Comparison of ENCODE assay signal across 16 cellular contexts in the genomic region with DNA sequence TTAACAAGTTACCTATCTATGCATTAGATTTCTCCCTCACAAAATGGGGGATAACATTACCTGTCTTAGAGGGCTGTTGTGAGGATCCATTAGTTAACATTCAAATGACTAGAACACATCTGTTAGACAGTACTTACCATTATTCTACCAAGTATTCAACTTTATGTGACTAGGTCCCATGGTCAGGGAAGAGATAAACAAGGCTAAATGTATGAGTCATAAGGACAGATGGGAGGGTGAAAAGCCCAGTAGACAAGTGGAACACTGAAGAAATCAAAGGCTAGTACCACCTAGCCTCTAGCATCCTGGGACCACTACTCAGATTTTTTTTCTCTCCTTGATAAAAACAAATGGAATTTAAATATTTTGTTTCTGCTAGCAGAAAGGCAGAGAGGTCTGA. TPM values are rescaled to one million over a fixed set of nuclear protein-coding genes. Genes with fewer than 3 reads are reported as not detected.
DNase-seq lines count a peak whose midpoint lies in the region; ATAC-seq and TF ChIP-seq lines count a peak whose summit lies in the region.
"Had no signal": no experiment of that assay in that cellular context is flagged by ENCODE, and none has a peak within 500 bp of the region (broad histone marks: within the 10 kb centered on the region; RNA-seq: fewer than 3 reads in every experiment).

No MANE protein-coding gene starts in this region.

- no peak overlapping the region for H3K27ac ChIP-seq in CD4-positive, CD25-positive, alpha-beta regulatory T cell (ENCODE audit: insufficient read depth, low read length, poor library complexity, severe bottlenecking)
- no peak overlapping the region for H3K27ac ChIP-seq in mesenchymal stem cell (ENCODE audit: low read length, poor library complexity, severe bottlenecking)
- H3K27ac ChIP-seq in dorsolateral prefrontal cortex = peak overlapping the region in 5 of 59 donors; percentile 1 to 61 (median 9)
- H3K27ac ChIP-seq: gastroesophageal sphincter had no signal

- no peaks in the 10 kb centered on the region for H3K9me3 ChIP-seq in CD4-positive, CD25-positive, alpha-beta regulatory T cell (ENCODE audit: control insufficient read depth in 2 of 2, low read length in 2 of 2)
- H3K9me3 ChIP-seq in mesenchymal stem cell (ENCODE audit: control insufficient read depth, low read length) = no peaks in the 10 kb centered on the region
- H3K9me3 ChIP-seq: gastroesophageal sphincter had no signal

- H3K36me3 ChIP-seq in CD4-positive, CD25-positive, alpha-beta regulatory T cell (ENCODE audit: control insufficient read depth, insufficient read depth, low read length) = peaks cover 54% of the 10 kb centered on the region
- peaks cover 52 to 85% of the 10 kb centered on the region in 2 experiments for H3K36me3 ChIP-seq in mesenchymal stem cell (ENCODE audit: control insufficient read depth in 1 of 2, insufficient read depth in 2 of 2, low read depth in 1 of 2, low read length in 2 of 2)

- H4K8ac ChIP-seq in mesenchymal stem cell (ENCODE audit: low read length) = no peak overlapping the region

- H2AK5ac ChIP-seq in mesenchymal stem cell (ENCODE audit: low read length, severe bottlenecking) = no peak overlapping the region

- H3K18ac ChIP-seq in mesenchymal stem cell (ENCODE audit: low read depth in 1 of 2, low read length in 2 of 2) = no peak overlapping the region

- no peaks in the 10 kb centered on the region for H3K27me3 ChIP-seq in CD4-positive, CD25-positive, alpha-beta regulatory T cell (ENCODE audit: control insufficient read depth, insufficient read depth, low read length)
- no peaks in the 10 kb centered on the region for H3K27me3 ChIP-seq in mesenchymal stem cell (ENCODE audit: control insufficient read depth in 1 of 2, insufficient read depth in 1 of 2, low read length in 2 of 2)
- H3K27me3 ChIP-seq in dorsolateral prefrontal cortex = no peaks in the 10 kb centered on the region
- H3K27me3 ChIP-seq: gastroesophageal sphincter had no signal

- H4K91ac ChIP-seq in mesenchymal stem cell (ENCODE audit: low read length) = no peak overlapping the region

- H3K14ac ChIP-seq in mesenchymal stem cell (ENCODE audit: low read length in 2 of 2) = no peak overlapping the region

- no peak overlapping the region for H2AFZ ChIP-seq in mesenchymal stem cell (ENCODE audit: low read depth, low read length)

- TF ChIP-seq CTCF in choroid plexus epithelial cell (conservative IDR thresholded peaks at IDR 0.05; ENCODE audit: low read depth, low read length) = no peak
- TF ChIP-seq CTCF in dorsolateral prefrontal cortex (IDR thresholded peaks at IDR 0.05 in 54 of 56, conservative IDR thresholded peaks at IDR 0.05 in 2 of 56; ENCODE audit: low read depth in 1 of 56, partially characterized antibody in 56 of 56) = no peak

- no peak overlapping the region for H2BK12ac ChIP-seq in mesenchymal stem cell (ENCODE audit: low read length in 2 of 2)

- no peak overlapping the region for H3K4me3 ChIP-seq in CD4-positive, CD25-positive, alpha-beta regulatory T cell (ENCODE audit: low read depth, low read length)
- H3K4me3 ChIP-seq in choroid plexus epithelial cell (ENCODE audit: low read depth, low read length) (no peak overlapping the region), mesenchymal stem cell (ENCODE audit: insufficient read depth in 1 of 2, low read depth in 1 of 2, low read length in 2 of 2) (no peak overlapping the region), dorsolateral prefrontal cortex (no peak overlapping the region)
- H3K4me3 ChIP-seq: gastroesophageal sphincter, lung had no signal

- no peak for DNase-seq in CD4-positive, CD25-positive, alpha-beta regulatory T cell
- DNase-seq in LHCN-M2 (ENCODE audit: low read depth) (peak; percentile 59), choroid plexus epithelial cell (ENCODE audit: low read depth) (peak; percentile 70), mesenchymal stem cell (peak; percentile 69), dorsolateral prefrontal cortex (no peak), AML-193 (lab: John Stamatoyannopoulos, UW) (no peak)
- DNase-seq: activated CD4-positive, alpha-beta memory T cell treated with anti-CD3 and anti-CD28 coated beads, Interleukin-2, amount 10 ng/mL, durations not matched to agents 7 days and 5 days; natural killer cell; NCI-H2029; NCI-H526 had no signal

- H3K79me1 ChIP-seq in mesenchymal stem cell (replicated peaks; ENCODE audit: low read length, poor library complexity, severe bottlenecking) = peaks cover 12% of the 10 kb centered on the region

- H2BK15ac ChIP-seq in mesenchymal stem cell (ENCODE audit: low read depth, poor library complexity, severe bottlenecking) = no peak overlapping the region

- H3K4me1 ChIP-seq in CD4-positive, CD25-positive, alpha-beta regulatory T cell (ENCODE audit: control insufficient read depth, insufficient read depth, low read length, poor library complexity, severe bottlenecking) = no peaks in the 10 kb centered on the region
- peaks cover 2% of the 10 kb centered on the region for H3K4me1 ChIP-seq in mesenchymal stem cell (ENCODE audit: control insufficient read depth, insufficient read depth, low read depth, low read length)
- H3K4me1 ChIP-seq: gastroesophageal sphincter had no signal

- intact Hi-C loops in dorsolateral prefrontal cortex (cut with DNase I) = no loop called here

- H3K4me1 Mint-ChIP-seq in CD4-positive, CD25-positive, alpha-beta regulatory T cell = peaks cover 0 to 5% (median 0%) of the 10 kb centered on the region in 4 donors
- H3K4me1 Mint-ChIP-seq: activated CD4-positive, alpha-beta memory T cell treated with anti-CD3 and anti-CD28 coated beads, Interleukin-2, amount 10 ng/mL, durations not matched to agents 7 days and 5 days; natural killer cell had no signal

- no peak overlapping the region for H2BK120ac ChIP-seq in mesenchymal stem cell (ENCODE audit: low read depth, low read length)

- H3K27ac Mint-ChIP-seq in CD4-positive, CD25-positive, alpha-beta regulatory T cell = peak overlapping the region in 2 of 3 donors; percentile 21 to 61
- H3K27ac Mint-ChIP-seq: activated CD4-positive, alpha-beta memory T cell treated with anti-CD3 and anti-CD28 coated beads, Interleukin-2, amount 10 ng/mL, durations not matched to agents 7 days and 5 days; CD14-positive monocyte had no signal

- no peak overlapping the region for H3K9ac ChIP-seq in mesenchymal stem cell (ENCODE audit: low read length)

- no peak overlapping the region for H3K4ac ChIP-seq in mesenchymal stem cell (ENCODE audit: low read depth in 1 of 2, low read length in 2 of 2)

- no peak overlapping the region for H2BK5ac ChIP-seq in mesenchymal stem cell (ENCODE audit: low read depth, low read length, poor library complexity, severe bottlenecking)

- no peak for ATAC-seq in CD4-positive, CD25-positive, alpha-beta regulatory T cell (ENCODE audit: low read depth in 2 of 2)
- ATAC-seq in GM19351 (IDR thresholded peaks at IDR 0.05; ENCODE audit: unreplicated experiment) = no peak
- ATAC-seq: gastroesophageal sphincter, natural killer cell had no signal

- H3K27me3 Mint-ChIP-seq in CD4-positive, CD25-positive, alpha-beta regulatory T cell = no peaks in the 10 kb centered on the region
- H3K27me3 Mint-ChIP-seq: activated CD4-positive, alpha-beta memory T cell treated with anti-CD3 and anti-CD28 coated beads, Interleukin-2, amount 10 ng/mL, durations not matched to agents 7 days and 5 days had no signal

- peaks cover 16% of the 10 kb centered on the region for H3K36me3 Mint-ChIP-seq in CD4-positive, CD25-positive, alpha-beta regulatory T cell

- no peak overlapping the region for H3K4me3 Mint-ChIP-seq in CD4-positive, CD25-positive, alpha-beta regulatory T cell
- H3K4me3 Mint-ChIP-seq: activated CD4-positive, alpha-beta memory T cell treated with anti-CD3 and anti-CD28 coated beads, Interleukin-2, amount 10 ng/mL, durations not matched to agents 7 days and 5 days; CD14-positive monocyte; natural killer cell had no signal

- H3K9me3 Mint-ChIP-seq in CD4-positive, CD25-positive, alpha-beta regulatory T cell = no peaks in the 10 kb centered on the region
- H3K9me3 Mint-ChIP-seq: activated CD4-positive, alpha-beta memory T cell treated with anti-CD3 and anti-CD28 coated beads, Interleukin-2, amount 10 ng/mL, durations not matched to agents 7 days and 5 days; natural killer cell had no signal

- H3K23ac ChIP-seq in mesenchymal stem cell (ENCODE audit: low read length in 2 of 2) = no peak overlapping the region

- no peak overlapping the region for H3K4me2 ChIP-seq in mesenchymal stem cell (ENCODE audit: low read length, poor library complexity, severe bottlenecking)

RNA-seq across cellular contexts. Expression of a gene that starts 9.0 kb away (rescaled TPM):
- not detected for total RNA-seq in CD4-positive, CD25-positive, alpha-beta regulatory T cell
- not detected for polyA plus RNA-seq in CD4-positive, CD25-positive, alpha-beta regulatory T cell
- total RNA-seq in LHCN-M2 (2014; rRNA removed) (not detected in 2 replicates), dorsolateral prefrontal cortex (1 to 10 TPM in 43 of 120 experiments, under 1 TPM in 15, not detected in 62; 0.74 to 5.3 (median 1.1) TPM)
- polyA plus RNA-seq in LHCN-M2 (2012) = not detected
- not detected for polyA plus RNA-seq in mesenchymal stem cell (2013, experiment 1 of 2)
- polyA plus RNA-seq in mesenchymal stem cell (2013, experiment 2 of 2) = not detected
- total RNA-seq: activated CD4-positive, alpha-beta memory T cell treated with anti-CD3 and anti-CD28 coated beads, Interleukin-2, amount 10 ng/mL, durations not matched to agents 7 days and 5 days; Daoy; gastroesophageal sphincter; H1; lung had no signal
- polyA plus RNA-seq: CD14-positive monocyte, H1, lung had no signal

RNA-seq across cellular contexts. Expression of a gene that starts 12.6 kb away (rescaled TPM):
- total RNA-seq in CD4-positive, CD25-positive, alpha-beta regulatory T cell = 29.9 TPM
- 10 to 100 TPM; 29.8 to 45.9 (median 36.7) TPM for polyA plus RNA-seq in CD4-positive, CD25-positive, alpha-beta regulatory T cell
- total RNA-seq in LHCN-M2 (2014; rRNA removed) (42.2 and 45.6 TPM in 2 replicates), dorsolateral prefrontal cortex (10 to 100 TPM in 119 of 120 experiments, 1 to 10 TPM in 1; 10.0 to 33.0 (median 21.5) TPM)
- polyA plus RNA-seq in LHCN-M2 (2012) = 51.7 TPM
- 160 TPM for polyA plus RNA-seq in mesenchymal stem cell (2013, experiment 1 of 2)
- polyA plus RNA-seq in mesenchymal stem cell (2013, experiment 2 of 2) = 165 TPM

RNA-seq across cellular contexts. Expression of a gene that starts 24.0 kb away (rescaled TPM):
- 5.1 TPM for total RNA-seq in CD4-positive, CD25-positive, alpha-beta regulatory T cell
- polyA plus RNA-seq in CD4-positive, CD25-positive, alpha-beta regulatory T cell = 1 to 10 TPM; 1.7 to 6.2 (median 5.3) TPM
- total RNA-seq in LHCN-M2 (2014; rRNA removed) = 2.9 and 3.2 TPM in 2 replicates
- polyA plus RNA-seq in LHCN-M2 (2012) = 2.8 TPM
- 1.0 TPM for polyA plus RNA-seq in mesenchymal stem cell (2013, experiment 1 of 2)
- 0.85 TPM for polyA plus RNA-seq in mesenchymal stem cell (2013, experiment 2 of 2)
- total RNA-seq in dorsolateral prefrontal cortex = 10 to 100 TPM in 4 of 120 experiments, 1 to 10 TPM in 116; 1.8 to 16.3 (median 4.2) TPM

RNA-seq across cellular contexts. Expression of a gene that starts 25.5 kb away (rescaled TPM):
- 64.0 TPM for total RNA-seq in CD4-positive, CD25-positive, alpha-beta regulatory T cell
- polyA plus RNA-seq in CD4-positive, CD25-positive, alpha-beta regulatory T cell = 10 to 100 TPM; 12.0 to 14.4 (median 14.1) TPM
- total RNA-seq in LHCN-M2 (2014; rRNA removed) (66.1 and 74.9 TPM in 2 replicates), dorsolateral prefrontal cortex (100 to 1,000 TPM in 51 of 120 experiments, 10 to 100 TPM in 69; 66.8 to 160 (median 95.9) TPM)
- polyA plus RNA-seq in LHCN-M2 (2012) = 45.4 TPM
- 27.9 TPM for polyA plus RNA-seq in mesenchymal stem cell (2013, experiment 1 of 2)
- 28.1 TPM for polyA plus RNA-seq in mesenchymal stem cell (2013, experiment 2 of 2)

RNA-seq across cellular contexts. Expression of a gene that starts 30.0 kb away (rescaled TPM):
- 84.5 TPM for total RNA-seq in CD4-positive, CD25-positive, alpha-beta regulatory T cell
- 100 to 1,000 TPM; 195 to 214 (median 203) TPM for polyA plus RNA-seq in CD4-positive, CD25-positive, alpha-beta regulatory T cell
- total RNA-seq in LHCN-M2 (2014; rRNA removed) = 341 and 346 TPM in 2 replicates
- 192 TPM for polyA plus RNA-seq in LHCN-M2 (2012)
- 157 TPM for polyA plus RNA-seq in mesenchymal stem cell (2013, experiment 1 of 2)
- 151 TPM for polyA plus RNA-seq in mesenchymal stem cell (2013, experiment 2 of 2)
- 100 to 1,000 TPM in 119 of 120 experiments, 10 to 100 TPM in 1; 93.9 to 244 (median 146) TPM for total RNA-seq in dorsolateral prefrontal cortex

Comparison
In these comparisons a context has a peak if more than half of its experiments do, and no peak if none do; other contexts are left out.
1. DNase-seq: peak in LHCN-M2 (single experiment), choroid plexus epithelial cell (single experiment) and mesenchymal stem cell (single experiment); none in CD4-positive, CD25-positive, alpha-beta regulatory T cell (0 of 3), dorsolateral prefrontal cortex (0 of 10) and AML-193 (0 of 2).